Comparison of ENCODE assay signal across 6 cellular contexts in the genomic region with DNA sequence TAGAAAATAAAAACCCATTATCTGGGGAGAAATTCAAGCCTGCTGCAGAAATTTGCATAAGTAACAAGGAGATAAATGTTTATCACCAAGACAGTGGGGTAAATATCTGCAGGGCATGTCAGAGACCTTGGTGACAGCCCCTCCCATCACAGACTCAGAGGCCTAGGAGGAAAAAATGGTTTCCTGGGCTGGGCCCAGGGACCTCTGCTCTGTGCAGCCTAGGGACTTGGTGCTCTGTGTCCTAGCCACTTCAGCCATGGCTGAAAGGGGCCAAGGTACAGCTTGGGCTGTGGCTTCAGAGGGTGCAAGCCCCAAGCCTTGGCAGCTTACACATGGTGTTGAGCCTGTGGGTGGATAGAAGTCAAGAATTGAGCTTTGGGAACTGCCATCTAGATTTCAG. TPM values are rescaled to one million over a fixed set of nuclear protein-coding genes. Genes with fewer than 3 reads are reported as not detected.
"Had no signal": no experiment of that assay in that cellular context is flagged by ENCODE, and none has a peak within 500 bp of the region (broad histone marks: within the 10 kb centered on the region; RNA-seq: fewer than 3 reads in every experiment).

No MANE protein-coding gene starts in this region.

RNA-seq across cellular contexts. Expression of gene SLC25A48, which starts 3.9 kb away (rescaled TPM):
- total RNA-seq: HFFc6 had no signal

RNA-seq across cellular contexts. Expression of gene IL9, which starts 57.2 kb away (rescaled TPM):
- total RNA-seq: GM23338, H1, H9, HepG2, HFFc6, HT1080 had no signal
